ENCODE assay signal across 8 cellular contexts in the genomic region with DNA sequence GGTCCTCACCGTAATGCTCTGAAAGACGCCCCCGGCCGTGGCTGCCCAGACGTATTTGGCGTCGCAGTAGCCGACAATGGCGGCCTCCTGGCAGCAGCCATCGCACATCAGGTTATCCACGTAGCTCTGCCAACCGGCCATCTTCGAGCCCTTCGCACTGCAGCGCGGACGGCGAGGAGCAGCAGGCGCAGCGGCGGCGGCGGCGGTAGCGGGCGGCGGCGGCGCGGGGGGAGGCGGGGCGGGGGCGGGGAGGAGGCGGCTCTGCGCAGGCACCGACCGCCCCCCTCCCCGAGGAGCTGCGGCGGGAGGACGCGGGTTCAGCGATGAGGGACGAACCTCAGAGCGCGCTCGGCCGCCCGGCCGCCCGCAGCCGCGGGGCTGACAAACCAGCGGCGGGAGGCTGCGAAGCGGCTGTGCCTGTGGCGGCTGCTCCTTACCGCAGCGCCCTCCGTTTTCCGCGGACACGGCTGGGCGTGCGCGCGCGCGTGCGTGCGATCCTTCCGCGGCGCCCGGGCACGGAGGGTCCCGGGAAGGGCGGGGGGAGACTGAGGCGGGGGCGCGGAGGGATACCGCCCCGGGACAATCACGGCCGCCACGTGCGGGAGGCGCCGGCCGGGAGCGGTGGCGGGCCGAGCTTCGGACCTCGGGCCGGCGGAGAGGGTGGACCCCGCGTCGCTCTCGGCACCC. TPM values are rescaled to one million over a fixed set of nuclear protein-coding genes. Genes with fewer than 3 reads are reported as not detected.
DNase-seq lines count a peak whose midpoint lies in the region; FAIRE-seq and TF ChIP-seq lines count a peak whose summit lies in the region.

A gene with protein sequence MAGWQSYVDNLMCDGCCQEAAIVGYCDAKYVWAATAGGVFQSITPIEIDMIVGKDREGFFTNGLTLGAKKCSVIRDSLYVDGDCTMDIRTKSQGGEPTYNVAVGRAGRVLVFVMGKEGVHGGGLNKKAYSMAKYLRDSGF (minus strand): TSS at position 180 of the 687 bp plus-strand sequence. CDS start 39 bp downstream, at position 141.

- peaks cover 10% of the 10 kb centered on the region for H3K4me1 ChIP-seq in hepatocyte (ENCODE audit: insufficient read depth)

- H3K27me3 ChIP-seq in hepatocyte = no peaks in the 10 kb centered on the region

- H3K9me3 ChIP-seq in hepatocyte (ENCODE audit: low read depth) = peaks cover 5% of the 10 kb centered on the region

- H3K27ac ChIP-seq in hepatocyte = peak within 1 kb of the TSS; percentile 99

- H3K36me3 ChIP-seq in hepatocyte (replicated peaks; ENCODE audit: insufficient read depth, low read depth) = no peaks in the 10 kb centered on the region

- TF ChIP-seq CTCF in astrocyte of the spinal cord (IDR thresholded peaks at IDR 0.05; ENCODE audit: low read depth, low read length) = no peak
- TF ChIP-seq CTCF in hepatocyte (IDR thresholded peaks at IDR 0.05; ENCODE audit: poor library complexity) = no peak

- under 1% methylated on average over 22 of the region's 102 CpGs for WGBS in hepatocyte (ENCODE audit: low lambda C conversion rate, missing lambda C conversion rate)

- peak within 1 kb of the TSS; percentile 57 for H2AFZ ChIP-seq in hepatocyte

- peaks cover 64% of the 10 kb centered on the region for H3K79me2 ChIP-seq in hepatocyte

- TF ChIP-seq POLR2A in H54 (IDR thresholded peaks at IDR 0.05; ENCODE audit: low read depth, low read length) = peak; percentile 77

- in situ Hi-C loops in astrocyte of the spinal cord (cut with HindIII; ENCODE audit: low sequenced_read_pairs) = no loop called here

- H3K4me3 ChIP-seq in astrocyte of the spinal cord (ENCODE audit: low read depth, low read length) = peak within 1 kb of the TSS; percentile 69
- H3K4me3 ChIP-seq in hepatocyte = peak within 1 kb of the TSS; percentile 63

- DNase-seq in Daoy (ENCODE audit: low read depth) (peak; percentile 87), H54 (ENCODE audit: insufficient read length, low spot score) (peak; percentile 40), NAMALWA (ENCODE audit: low spot score) (peak; percentile 76), T-helper 2 cell (peak; percentile 7 to 70 (median 49)), astrocyte of the spinal cord (ENCODE audit: low read depth, low spot score) (peak; percentile 88), hepatocyte (ENCODE audit: low spot score) (peak; percentile 87), retina (peak; percentile 95), cortex of kidney (lab: John Stamatoyannopoulos, UW) (no peak)

- H4K20me1 ChIP-seq in hepatocyte (ENCODE audit: insufficient read depth, poor library complexity, severe bottlenecking) = peaks cover 30% of the 10 kb centered on the region

- no peak for FAIRE-seq in H54 (lab: Jason Lieb, UNC)

- no peaks in the 10 kb centered on the region for H3K9me2 ChIP-seq in hepatocyte (replicated peaks; ENCODE audit: insufficient read depth)

- H3K4me2 ChIP-seq in hepatocyte = peak within 1 kb of the TSS; percentile 84

RNA-seq across cellular contexts. Expression of the gene that starts here (rescaled TPM):
- 243 and 282 TPM in 2 replicates for total RNA-seq in Daoy (2014; rRNA removed; shearing (Covaris generic))
- total RNA-seq in hepatocyte = 156 and 172 TPM in 2 replicates
- polyA plus RNA-seq in hepatocyte = 140 and 152 TPM in 2 replicates
